22 cellular contexts compared by ENCODE assay signal in genomic region chr7:117084286-117084685, GRCh38.
"Had no signal": no experiment of that assay in that cellular context is flagged by ENCODE, and none has a peak within 500 bp of the region (broad histone marks: within the 10 kb centered on the region; RNA-seq: fewer than 3 reads in every experiment).

No MANE protein-coding gene starts in this region.

- H3K36me3 ChIP-seq: left lung, tibial nerve had no signal

- H3K27me3 Mint-ChIP-seq: activated B cell treated with CpG ODN at 0.5 μM for 24 hours; activated CD8-positive, alpha-beta T cell treated with anti-CD3 and anti-CD28 coated beads for 36 hours; activated naive CD8-positive, alpha-beta T cell; dendritic cell treated with granulocyte-macrophage colony-stimulating factor and Interleukin-4, amounts not matched to agents 40 ng/mL and 50 ng/mL, for 4 days; effector memory CD8-positive, alpha-beta T cell had no signal

- H3K36me3 Mint-ChIP-seq: activated naive CD8-positive, alpha-beta T cell; naive thymus-derived CD4-positive, alpha-beta T cell had no signal

- DNase-seq: activated B cell treated with CpG ODN at 0.5 μM for 24 hours; activated CD4-positive, alpha-beta T cell treated with anti-CD3 and anti-CD28 coated beads for 48 hours; activated CD8-positive, alpha-beta T cell treated with anti-CD3 and anti-CD28 coated beads for 36 hours; activated gamma-delta T cell treated with Interleukin-2 at 50 U/mL for 16 hours; amniotic stem cell; effector memory CD8-positive, alpha-beta T cell; erythroblast; kidney; left lung; naive thymus-derived CD4-positive, alpha-beta T cell; posterior cingulate gyrus; stimulated activated CD4-positive, alpha-beta T cell treated with anti-CD3 and anti-CD28 coated beads, Interleukin-15, amount 100 ng/mL, for 24 hours; stimulated activated CD4-positive, alpha-beta T cell treated with anti-CD3 and anti-CD28 coated beads, Interleukin-4, amount 100 ng/mL, for 1 hour; stimulated activated naive CD4-positive, alpha-beta T cell; T-helper 2 cell had no signal

- FAIRE-seq: kidney, TTC549 had no signal

- H3K4me2 ChIP-seq: hepatocyte had no signal

- H3K4me3 ChIP-seq: hepatocyte, left lung, mucosa of descending colon, skin epidermis, tibial nerve had no signal

- H3K9me3 ChIP-seq: left lung, mucosa of descending colon, tibial nerve had no signal

- ATAC-seq: activated CD8-positive, alpha-beta T cell treated with anti-CD3 and anti-CD28 coated beads for 36 hours; effector memory CD8-positive, alpha-beta T cell; left lung; naive thymus-derived CD4-positive, alpha-beta T cell had no signal

- H3K27me3 ChIP-seq: hepatocyte, left lung, tibial nerve had no signal

- H2AFZ ChIP-seq: hepatocyte had no signal

- H3K27ac ChIP-seq: hepatocyte, left lung, tibial nerve had no signal

- H3K9me3 Mint-ChIP-seq: activated B cell treated with CpG ODN at 0.5 μM for 24 hours; activated CD8-positive, alpha-beta T cell treated with anti-CD3 and anti-CD28 coated beads for 36 hours; dendritic cell treated with granulocyte-macrophage colony-stimulating factor and Interleukin-4, amounts not matched to agents 40 ng/mL and 50 ng/mL, for 4 days; effector memory CD8-positive, alpha-beta T cell; naive thymus-derived CD4-positive, alpha-beta T cell had no signal

- H3K27ac Mint-ChIP-seq: activated B cell treated with CpG ODN at 0.5 μM for 24 hours; activated CD8-positive, alpha-beta T cell treated with anti-CD3 and anti-CD28 coated beads for 36 hours; activated naive CD8-positive, alpha-beta T cell; dendritic cell treated with granulocyte-macrophage colony-stimulating factor and Interleukin-4, amounts not matched to agents 40 ng/mL and 50 ng/mL, for 4 days; effector memory CD8-positive, alpha-beta T cell; naive thymus-derived CD4-positive, alpha-beta T cell had no signal

- H3K4me3 Mint-ChIP-seq: activated B cell treated with CpG ODN at 0.5 μM for 24 hours; activated CD8-positive, alpha-beta T cell treated with anti-CD3 and anti-CD28 coated beads for 36 hours; activated naive CD8-positive, alpha-beta T cell; dendritic cell treated with granulocyte-macrophage colony-stimulating factor and Interleukin-4, amounts not matched to agents 40 ng/mL and 50 ng/mL, for 4 days; effector memory CD8-positive, alpha-beta T cell; naive thymus-derived CD4-positive, alpha-beta T cell had no signal
